ENCODE assay signal across 15 cellular contexts in the genomic region with DNA sequence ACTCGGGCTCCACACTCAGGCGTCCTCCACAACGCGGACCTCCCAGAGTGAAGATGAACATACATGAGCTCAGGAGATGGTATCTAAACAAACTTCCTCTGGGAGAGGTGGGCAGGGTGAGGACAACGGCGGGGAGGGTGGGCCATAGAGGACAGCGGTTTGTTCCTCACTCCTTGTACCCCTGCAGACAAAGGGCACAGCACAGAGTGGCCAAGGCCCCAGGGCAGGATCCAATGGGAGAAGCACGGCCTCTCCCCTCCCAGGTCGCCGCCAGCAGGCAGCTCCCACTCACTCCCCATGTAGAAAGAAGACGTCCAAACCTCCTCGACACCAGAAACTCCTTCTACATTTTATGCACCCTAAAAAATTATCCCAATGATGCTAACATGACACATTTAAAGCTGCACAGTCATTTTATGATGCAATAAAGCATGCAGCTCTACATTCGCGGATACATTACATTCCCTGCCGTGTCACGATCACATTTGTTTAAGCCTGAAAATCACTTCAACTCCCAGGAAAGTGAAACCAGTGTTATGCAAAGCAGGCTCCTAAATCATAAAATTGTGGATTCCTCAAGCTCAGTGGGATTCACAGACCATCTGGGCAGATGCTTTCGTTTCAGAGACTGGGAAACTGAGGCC.
DNase-seq lines count a peak whose midpoint lies in the region; ATAC-seq, FAIRE-seq and TF ChIP-seq lines count a peak whose summit lies in the region.
"Had no signal": no experiment of that assay in that cellular context is flagged by ENCODE, and none has a peak within 500 bp of the region (broad histone marks: within the 10 kb centered on the region; RNA-seq: fewer than 3 reads in every experiment).

No MANE protein-coding gene starts in this region.

- TF ChIP-seq RAD21 in H1 (IDR thresholded peaks at IDR 0.05 in 1 of 2, conservative IDR thresholded peaks at IDR 0.05 in 1 of 2; ENCODE audit: low read depth in 2 of 2, low read length in 2 of 2), result no peak

- FAIRE-seq in H1 (lab: Jason Lieb, UNC), result no peak

- H3K14ac ChIP-seq in H1 (ENCODE audit: insufficient read length), result no peak overlapping the region

- no peak overlapping the region for H4K8ac ChIP-seq in H1 (ENCODE audit: extremely low read depth, insufficient read depth, low read length)

- H2BK12ac ChIP-seq in H1 (ENCODE audit: low read depth, low read length), result 0 out of 2 replicates have a peak overlapping the region, but pooled peaks have one; percentile 46

- no peak overlapping the region for H2BK15ac ChIP-seq in H1 (ENCODE audit: low read length)

- peak overlapping the region; percentile 73 to 93 (median 92) for H3K27ac Mint-ChIP-seq in IgD-negative memory B cell
- no peak overlapping the region for H3K27ac Mint-ChIP-seq in CD8-positive, alpha-beta T cell
- H3K27ac Mint-ChIP-seq: activated CD4-positive, alpha-beta memory T cell treated with anti-CD3 and anti-CD28 coated beads for 36 hours had no signal

- H3K4me3 ChIP-seq in AG10803 (ENCODE audit: low read length), result no peak overlapping the region
- H3K4me3 ChIP-seq in H1 (ENCODE audit: extremely low read depth in 1 of 4, insufficient read depth in 2 of 4, low read depth in 3 of 4, low read length in 4 of 4), result no peak overlapping the region
- no peak overlapping the region for H3K4me3 ChIP-seq in mucosa of descending colon
- H3K4me3 ChIP-seq in CD8-positive, alpha-beta T cell (ENCODE audit: low read depth, low read length), result no peak overlapping the region

- H3K4me3 Mint-ChIP-seq in IgD-negative memory B cell, result peak overlapping the region in 2 of 4 donors; percentile 4 to 58
- H3K4me3 Mint-ChIP-seq in CD8-positive, alpha-beta T cell, result no peak overlapping the region
- H3K4me3 Mint-ChIP-seq: activated CD4-positive, alpha-beta memory T cell treated with anti-CD3 and anti-CD28 coated beads for 36 hours had no signal

- no peak overlapping the region for H2BK120ac ChIP-seq in H1 (replicated peaks; ENCODE audit: low read depth, low read length)

- no peak for TF ChIP-seq EP300 in H1 (IDR thresholded peaks at IDR 0.05; ENCODE audit: borderline replicate concordance in 1 of 2, low read depth in 2 of 2, low read length in 2 of 2)

- peaks cover 1% of the 10 kb centered on the region for H3K36me3 Mint-ChIP-seq in IgD-negative memory B cell
- H3K36me3 Mint-ChIP-seq in CD8-positive, alpha-beta T cell, result no peaks in the 10 kb centered on the region
- H3K36me3 Mint-ChIP-seq: activated CD4-positive, alpha-beta memory T cell treated with anti-CD3 and anti-CD28 coated beads for 36 hours had no signal

- H3K27me3 Mint-ChIP-seq in IgD-negative memory B cell, result peaks cover 2% of the 10 kb centered on the region
- no peaks in the 10 kb centered on the region for H3K27me3 Mint-ChIP-seq in CD8-positive, alpha-beta T cell (ENCODE audit: low read depth)
- H3K27me3 Mint-ChIP-seq: activated CD4-positive, alpha-beta memory T cell treated with anti-CD3 and anti-CD28 coated beads for 36 hours had no signal

- peak overlapping the region; percentile 81 for H3K4ac ChIP-seq in H1 (replicated peaks; ENCODE audit: insufficient read length, low read depth, low read length)

- ATAC-seq in mucosa of descending colon, result peak; percentile 16
- no peak for ATAC-seq in CD8-positive, alpha-beta T cell
- ATAC-seq: HCT116 had no signal

- H3K27ac ChIP-seq in H1 (ENCODE audit: low read depth, low read length), result no peak overlapping the region
- no peak overlapping the region for H3K27ac ChIP-seq in CD8-positive, alpha-beta T cell (ENCODE audit: low read depth, low read length)

- no peak overlapping the region for H3K23ac ChIP-seq in H1 (ENCODE audit: insufficient read length)

- no peak for TF ChIP-seq CTCF in AG10803 (conservative IDR thresholded peaks at IDR 0.05; ENCODE audit: low read length)
- TF ChIP-seq CTCF in H1 (IDR thresholded peaks at IDR 0.05; ENCODE audit: control extremely low read depth in 1 of 3, insufficient read depth in 1 of 3, low read depth in 1 of 3, low read length in 3 of 3), result no peak
- no peak for TF ChIP-seq CTCF in mucosa of descending colon (IDR thresholded peaks at IDR 0.05)
- no peak for TF ChIP-seq CTCF in CD8-positive, alpha-beta T cell (IDR thresholded peaks at IDR 0.05)

- H3K4me1 ChIP-seq in H1 (replicated peaks in 1 of 4; ENCODE audit: control insufficient read depth in 3 of 4, insufficient read depth in 4 of 4, low read length in 3 of 4), result peaks cover 0 to 35% (median 29%) of the 10 kb centered on the region in 4 experiments; a peak in 6 of 7 replicates
- peaks cover 3% of the 10 kb centered on the region for H3K4me1 ChIP-seq in mucosa of descending colon (ENCODE audit: low read depth)
- no peaks in the 10 kb centered on the region for H3K4me1 ChIP-seq in CD8-positive, alpha-beta T cell (ENCODE audit: insufficient read depth, low read length)

- peaks cover 0 to 2% of the 10 kb centered on the region in 2 experiments for H4K20me1 ChIP-seq in H1 (replicated peaks in 1 of 2; ENCODE audit: control insufficient read depth in 1 of 2, insufficient read depth in 2 of 2, low read length in 2 of 2)

- no peak overlapping the region for H3K56ac ChIP-seq in H1 (replicated peaks; ENCODE audit: insufficient read length, low read depth, low read length)

- peak overlapping the region; percentile 48 for H2BK5ac ChIP-seq in H1 (ENCODE audit: low read depth, low read length)

- peak overlapping the region in 1 of 2 experiments; percentile 29; a peak in 1 of 4 replicates for H3K4me2 ChIP-seq in H1 (ENCODE audit: insufficient read depth in 1 of 2, low read depth in 2 of 2, low read length in 2 of 2)

- peak overlapping the region; percentile 38; the same call in 1 of the 2 replicates for H3K18ac ChIP-seq in H1 (ENCODE audit: extremely low read depth, low read length)

- no peak for TF ChIP-seq POLR2A in H1 (IDR thresholded peaks at IDR 0.05; ENCODE audit: control extremely low read depth in 1 of 2, low read depth in 2 of 2, low read length in 2 of 2)

- CTCF ChIA-PET in H1 (lab: Charles Lee; ENCODE audit: partially characterized antibody), result interaction anchor here (0.7 to 2.3 kb wide), 11 partner anchors 9 to 421 kb away, joined by 3 to 13 read pairs (median 4); no protein-coding TSS in a partner anchor
- CTCF ChIA-PET in CD8-positive, alpha-beta T cell (lab: Charles Lee), result interaction anchor here (0.6 kb wide), 1 partner anchor 1877 kb away, joined by 3 read pairs; a partner anchor contains a TSS

- no peak overlapping the region for H2AFZ ChIP-seq in H1 (ENCODE audit: low read length)

- H3K79me2 ChIP-seq in H1 (ENCODE audit: control insufficient read depth in 1 of 2, insufficient read depth in 2 of 2, low read length in 2 of 2), result no peaks in the 10 kb centered on the region

- DNase-seq in AG10803 (ENCODE audit: low read depth) (peak; percentile 50), H1 (ENCODE audit: low read depth in 1 of 2, low spot score in 2 of 2) (no peak), mucosa of descending colon (no peak), cerebellar nuclear complex (lab: John Stamatoyannopoulos, UW) (no peak), H4 (ENCODE audit: low spot score) (no peak), NCI-H1436 treated with DMSO at 0.1 percent for 48 hours (lab: John Stamatoyannopoulos, UW) (no peak)
- no peak for DNase-seq in CD8-positive, alpha-beta T cell
- DNase-seq: activated CD4-positive, alpha-beta memory T cell treated with anti-CD3 and anti-CD28 coated beads for 36 hours; activated effector memory CD4-positive, alpha-beta T cell treated with Interleukin-2 at 50 U/mL for 16 hours; NCI-H446; stimulated activated CD4-positive, alpha-beta T cell treated with anti-CD3 and anti-CD28 coated beads, Interleukin-4, amount 100 ng/mL, for 1 hour; stimulated activated naive CD4-positive, alpha-beta T cell; T-helper 2 cell had no signal

- no peaks in the 10 kb centered on the region for H3K27me3 ChIP-seq in H1 (replicated peaks in 1 of 4; ENCODE audit: control insufficient read depth in 3 of 4, extremely low read depth in 1 of 4, insufficient read depth in 3 of 4, low read length in 3 of 4)
- no peaks in the 10 kb centered on the region for H3K27me3 ChIP-seq in CD8-positive, alpha-beta T cell (ENCODE audit: insufficient read depth, low read length)

- no peak overlapping the region for H4K5ac ChIP-seq in H1 (ENCODE audit: insufficient read length, low read depth, low read length)

- H3K9me3 ChIP-seq in H1 (ENCODE audit: insufficient read depth in 2 of 2, low read depth in 1 of 2, low read length in 1 of 2) (no peaks in the 10 kb centered on the region), mucosa of descending colon (no peaks in the 10 kb centered on the region)
- H3K9me3 ChIP-seq in CD8-positive, alpha-beta T cell (ENCODE audit: low read length), result no peaks in the 10 kb centered on the region

- H4K91ac ChIP-seq in H1 (replicated peaks; ENCODE audit: insufficient read length, low read length), result peak overlapping the region; percentile 45

- no peaks in the 10 kb centered on the region; a peak in 1 of 8 replicates for H3K36me3 ChIP-seq in H1 (ENCODE audit: control insufficient read depth in 2 of 4, insufficient read depth in 4 of 4, low read length in 3 of 4)
- no peaks in the 10 kb centered on the region for H3K36me3 ChIP-seq in mucosa of descending colon (ENCODE audit: low read depth)
- H3K36me3 ChIP-seq in CD8-positive, alpha-beta T cell (ENCODE audit: insufficient read depth, low read length), result no peaks in the 10 kb centered on the region

- H3K23me2 ChIP-seq in H1 (ENCODE audit: low read depth, low read length), result no peaks in the 10 kb centered on the region

- H3K9me3 Mint-ChIP-seq in IgD-negative memory B cell, result no peaks in the 10 kb centered on the region
- no peaks in the 10 kb centered on the region for H3K9me3 Mint-ChIP-seq in CD8-positive, alpha-beta T cell
- H3K9me3 Mint-ChIP-seq: activated CD4-positive, alpha-beta memory T cell treated with anti-CD3 and anti-CD28 coated beads for 36 hours had no signal

- no peak overlapping the region for H2AK5ac ChIP-seq in H1 (ENCODE audit: low read depth, low read length)

- H2BK20ac ChIP-seq in H1 (ENCODE audit: low read length), result no peak overlapping the region

- WGBS in H1 (ENCODE audit: extremely low coverage in 1 of 2, insufficient coverage in 1 of 2, insufficient read length in 1 of 2, insufficient replicate concordance in 2 of 2, low coverage in 1 of 2, low lambda C conversion rate in 2 of 2, missing lambda C conversion rate in 1 of 2), 2 experiments, result 87% methylated on average over 16 of the region's 17 CpGs; no CpG with 5 or more reads in 1 of the 2 experiments

- peaks cover 3% of the 10 kb centered on the region; the same call in 1 of the 2 replicates for H3K79me1 ChIP-seq in H1 (ENCODE audit: low read depth, low read length)

- POLR2A ChIA-PET in H1 (lab: Charles Lee; ENCODE audit: partially characterized antibody), result interaction anchor here (1.4 to 2.2 kb wide), 2 partner anchors 10 to 15 kb away, joined by 5 to 6 read pairs; no protein-coding TSS in a partner anchor
- POLR2A ChIA-PET in CD8-positive, alpha-beta T cell (lab: Charles Lee), result no interaction called here

- intact Hi-C loops in mucosa of descending colon (cut with DNase I, micrococcal nuclease), result no loop called here
- intact Hi-C loops in CD8-positive, alpha-beta T cell (cut with DNase I, micrococcal nuclease), result no loop called here

- no peak overlapping the region for H3K9ac ChIP-seq in H1 (replicated peaks in 1 of 4; ENCODE audit: extremely low read depth in 1 of 4, low read depth in 3 of 4, low read length in 3 of 4)

- peaks cover 31 to 63% (median 46%) of the 10 kb centered on the region in 3 donors for H3K4me1 Mint-ChIP-seq in IgD-negative memory B cell
- no peaks in the 10 kb centered on the region for H3K4me1 Mint-ChIP-seq in CD8-positive, alpha-beta T cell (ENCODE audit: low read depth)
